ENCODE assay signal across 8 cellular contexts in the genomic region with DNA sequence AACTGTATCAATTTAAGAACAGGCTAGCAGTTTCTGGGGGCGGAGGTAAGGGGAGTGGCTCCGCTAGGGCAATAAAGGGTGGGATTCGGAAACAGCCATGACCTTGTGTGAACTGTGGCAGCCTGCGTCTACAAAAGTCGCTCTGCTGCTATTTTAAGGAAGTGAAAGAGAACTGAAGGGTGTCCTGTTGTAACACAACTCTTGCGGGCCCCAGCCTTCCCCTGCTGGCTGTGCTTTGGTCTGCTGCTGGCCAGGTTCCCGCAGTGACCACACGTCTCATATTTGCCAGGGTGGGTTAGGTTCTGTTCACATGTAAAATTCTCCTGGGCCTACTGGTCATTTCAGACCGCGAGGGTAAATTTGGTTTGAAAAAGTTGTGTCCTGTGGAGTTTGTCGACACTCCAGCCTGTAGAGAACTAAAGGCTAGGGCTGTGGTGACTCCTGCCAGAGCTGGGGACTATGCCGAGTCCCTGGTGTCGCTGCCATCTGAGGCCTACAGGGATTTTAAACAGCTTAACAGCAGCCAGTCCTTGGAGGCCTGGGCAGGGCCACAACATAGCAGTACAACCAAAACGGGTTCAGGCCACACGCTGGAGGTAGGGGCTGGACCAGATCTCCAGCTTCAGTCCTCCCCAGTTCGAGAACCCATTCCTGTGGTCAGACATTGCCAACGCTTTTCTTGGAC. TPM values are rescaled to one million over a fixed set of nuclear protein-coding genes. Genes with fewer than 3 reads are reported as not detected.
A peak's percentile ranks its signal among the peaks of the same experiment; 100 is the strongest.
DNase-seq lines count a peak whose midpoint lies in the region; ATAC-seq and TF ChIP-seq lines count a peak whose summit lies in the region.

No MANE protein-coding gene starts in this region.

- H3K27ac ChIP-seq in HL-60 (replicated peaks) (peak overlapping the region; percentile 68), heart left ventricle (peak overlapping the region; percentile 85 to 99 (median 96))

- peak overlapping the region; percentile 85 for H3K4me3 Mint-ChIP-seq in activated T-helper 17 cell treated with anti-CD3 and anti-CD28 coated beads, Interleukin-2, amount 50 U/mL, for 72 hours

- H3K9me3 ChIP-seq in heart left ventricle: no peaks in the 10 kb centered on the region

- no peaks in the 10 kb centered on the region for H3K36me3 Mint-ChIP-seq in activated T-helper 17 cell treated with anti-CD3 and anti-CD28 coated beads, Interleukin-2, amount 50 U/mL, for 72 hours (ENCODE audit: low read depth)

- DNase-seq in GM04503 (ENCODE audit: low read depth) (peak; percentile 31), HL-60 (ENCODE audit: low read depth in 1 of 2, low spot score in 1 of 2) (peak in 1 of 2 experiments; percentile 77), heart left ventricle (peak; percentile 79 to 91 (median 90)), posterior vena cava (ENCODE audit: low spot score) (peak; percentile 95), SHP77 treated with DMSO at 0.1 percent for 48 hours (lab: John Stamatoyannopoulos, UW) (no peak), GOT3 (lab: John Stamatoyannopoulos, UW) (no peak)

- peaks cover 0 to 12% (median 0%) of the 10 kb centered on the region in 9 donors for H3K36me3 ChIP-seq in heart left ventricle

- intact Hi-C loops in heart left ventricle (cut with DNase I): loop anchor here in 6 of 10 donors (2.0 to 10.0 kb wide), 8 partner anchors 45 to 475 kb away; a partner anchor contains a TSS
- intact Hi-C loops in posterior vena cava (cut with DNase I): loop anchor here in 1 of 2 donors (10.0 kb wide), 1 partner anchor 62 kb away; no protein-coding TSS in a partner anchor

- peak; percentile 65 for ATAC-seq in GM21360 (IDR thresholded peaks at IDR 0.05; ENCODE audit: unreplicated experiment)
- peak; percentile 17 for ATAC-seq in activated T-helper 17 cell treated with anti-CD3 and anti-CD28 coated beads, Interleukin-2, amount 50 U/mL, for 72 hours (replicated peaks)
- peak; percentile 70 to 85 (median 81) for ATAC-seq in heart left ventricle

- WGBS in heart left ventricle, 4 donors: 3 to 8% (median 6%) methylated on average over 15 to 17 of the region's 17 CpGs

- H3K27ac Mint-ChIP-seq in activated T-helper 17 cell treated with anti-CD3 and anti-CD28 coated beads, Interleukin-2, amount 50 U/mL, for 72 hours: peak overlapping the region; percentile 90

- no peak for TF ChIP-seq CTCF in HL-60 (IDR thresholded peaks at IDR 0.05; ENCODE audit: insufficient read depth, low read length)
- peak in 1 of 12 donors; percentile 5 for TF ChIP-seq CTCF in heart left ventricle (IDR thresholded peaks at IDR 0.05)

- H3K4me1 Mint-ChIP-seq in activated T-helper 17 cell treated with anti-CD3 and anti-CD28 coated beads, Interleukin-2, amount 50 U/mL, for 72 hours: peaks cover 23% of the 10 kb centered on the region

- H3K4me1 ChIP-seq in heart left ventricle: peaks cover 3 to 43% (median 28%) of the 10 kb centered on the region in 12 donors

- peak in 1 of 2 donors; percentile 25 for TF ChIP-seq POLR2A in heart left ventricle (IDR thresholded peaks at IDR 0.05)

- H3K4me3 ChIP-seq in HL-60 (replicated peaks; ENCODE audit: insufficient read depth, low read length) (peak overlapping the region; percentile 78), heart left ventricle (peak overlapping the region; percentile 69 to 96 (median 84))

- no peaks in the 10 kb centered on the region for H3K27me3 Mint-ChIP-seq in activated T-helper 17 cell treated with anti-CD3 and anti-CD28 coated beads, Interleukin-2, amount 50 U/mL, for 72 hours

- no peaks in the 10 kb centered on the region for H3K27me3 ChIP-seq in HL-60 (ENCODE audit: insufficient read depth, poor library complexity, severe bottlenecking)
- H3K27me3 ChIP-seq in heart left ventricle: no peaks in the 10 kb centered on the region

- no peaks in the 10 kb centered on the region for H3K9me3 Mint-ChIP-seq in activated T-helper 17 cell treated with anti-CD3 and anti-CD28 coated beads, Interleukin-2, amount 50 U/mL, for 72 hours

RNA-seq across cellular contexts. Expression of a gene that starts 1.1 kb away (rescaled TPM):
- total RNA-seq in activated T-helper 17 cell treated with anti-CD3 and anti-CD28 coated beads, Interleukin-2, amount 50 U/mL, for 72 hours: 10 to 100 TPM in 1 of 2 donors, 1 to 10 TPM in 1; 4.2 to 11.1 TPM
- total RNA-seq in heart left ventricle (10 to 100 TPM; 12.5 to 31.1 (median 21.5) TPM), posterior vena cava (10 to 100 TPM; 13.8 to 24.6 TPM)
- 10 to 100 TPM; 10.5 to 17.7 TPM for polyA plus RNA-seq in heart left ventricle

RNA-seq across cellular contexts. Expression of a gene that starts 27.4 kb away (rescaled TPM):
- total RNA-seq in activated T-helper 17 cell treated with anti-CD3 and anti-CD28 coated beads, Interleukin-2, amount 50 U/mL, for 72 hours: not detected
- total RNA-seq in heart left ventricle (10 to 100 TPM in 1 of 9 donors, 1 to 10 TPM in 8; 1.7 to 17.9 (median 4.7) TPM), posterior vena cava (10 to 100 TPM; 13.2 to 35.0 TPM)
- 1 to 10 TPM; 1.8 to 2.6 TPM for polyA plus RNA-seq in heart left ventricle

Comparison
In these comparisons a context has a peak if more than half of its experiments do, and no peak if none do; other contexts are left out.
1. DNase-seq: peak in GM04503 (single experiment), heart left ventricle (5 of 5) and posterior vena cava (single experiment); none in SHP77 treated with DMSO at 0.1 percent for 48 hours (single experiment) and GOT3 (single experiment).
2. ATAC-seq: peak in every context shown above with its lines; median percentile 81 in heart left ventricle; 65 in GM21360; 17 in activated T-helper 17 cell treated with anti-CD3 and anti-CD28 coated beads, Interleukin-2, amount 50 U/mL, for 72 hours.